Comparison of ENCODE assay signal across 24 cellular contexts in the genomic region with DNA sequence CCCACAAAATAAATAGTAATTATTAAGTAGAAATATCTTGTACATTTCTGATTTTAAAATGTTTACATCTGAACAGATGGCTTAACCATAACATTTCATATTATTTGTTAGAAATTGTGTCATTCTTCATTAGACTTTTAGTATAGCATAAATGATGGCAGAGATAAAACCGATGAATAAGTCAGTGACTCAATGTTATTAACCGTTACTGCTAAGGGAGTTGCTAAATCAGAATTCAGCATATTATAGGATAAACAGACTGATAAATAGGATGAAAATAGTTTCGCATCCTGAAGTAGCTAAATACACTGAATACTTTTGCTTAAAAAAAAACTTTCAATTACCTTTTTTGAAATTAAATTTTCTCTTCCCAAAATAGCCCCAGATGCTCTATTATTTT.
"Had no signal": no experiment of that assay in that cellular context is flagged by ENCODE, and none has a peak within 500 bp of the region (broad histone marks: within the 10 kb centered on the region; RNA-seq: fewer than 3 reads in every experiment).

No MANE protein-coding gene starts in this region.

- H3K27ac Mint-ChIP-seq: memory B cell; naive thymus-derived CD4-positive, alpha-beta T cell; natural killer cell treated with Interleukin-12 subunit alpha and Interleukin-12 subunit beta and Interleukin-15 and Interleukin-18, amount 100 ng/mL, for 72 hours; progenitor cell of endocrine pancreas; stimulated activated effector memory CD8-positive, alpha-beta T cell treated with anti-CD3 and anti-CD28 coated beads, Interleukin-12 subunit alpha, Interleukin-12 subunit beta, amount 100 ng/mL, for 72 hours; stimulated activated naive CD8-positive, alpha-beta T cell treated with anti-CD3 and anti-CD28 coated beads, Interleukin-15, Interleukin-2, amounts not matched to agents 100 ng/mL and 50 ng/mL, for 24 hours; type B pancreatic cell had no signal

- H3K27me3 Mint-ChIP-seq: memory B cell; naive thymus-derived CD4-positive, alpha-beta T cell; natural killer cell treated with Interleukin-12 subunit alpha and Interleukin-12 subunit beta and Interleukin-15 and Interleukin-18, amount 100 ng/mL, for 72 hours; progenitor cell of endocrine pancreas; stimulated activated naive CD8-positive, alpha-beta T cell treated with anti-CD3 and anti-CD28 coated beads, Interleukin-15, Interleukin-2, amounts not matched to agents 100 ng/mL and 50 ng/mL, for 24 hours; type B pancreatic cell had no signal

- H3K27ac ChIP-seq: left ventricle myocardium inferior, ovary, right atrium auricular region, right lobe of liver, skin epidermis, suprapubic skin, thoracic aorta, tibial nerve, uterus had no signal

- H3K36me3 Mint-ChIP-seq: memory B cell; naive thymus-derived CD4-positive, alpha-beta T cell; natural killer cell treated with Interleukin-12 subunit alpha and Interleukin-12 subunit beta and Interleukin-15 and Interleukin-18, amount 100 ng/mL, for 72 hours; stimulated activated effector memory CD8-positive, alpha-beta T cell treated with anti-CD3 and anti-CD28 coated beads, Interleukin-12 subunit alpha, Interleukin-12 subunit beta, amount 100 ng/mL, for 72 hours; type B pancreatic cell had no signal

- H3K4me3 ChIP-seq: left ventricle myocardium inferior, lung, mucosa of descending colon, ovary, right atrium auricular region, right lobe of liver, skin epidermis, suprapubic skin, thoracic aorta, tibial nerve, uterus had no signal

- H3K36me3 ChIP-seq: left ventricle myocardium inferior, ovary, right atrium auricular region, right lobe of liver, suprapubic skin, thoracic aorta, tibial nerve, uterus had no signal

- H3K9me3 Mint-ChIP-seq: type B pancreatic cell had no signal

- H3K4me3 Mint-ChIP-seq: memory B cell; naive thymus-derived CD4-positive, alpha-beta T cell; natural killer cell treated with Interleukin-12 subunit alpha and Interleukin-12 subunit beta and Interleukin-15 and Interleukin-18, amount 100 ng/mL, for 72 hours; stimulated activated effector memory CD8-positive, alpha-beta T cell treated with anti-CD3 and anti-CD28 coated beads, Interleukin-12 subunit alpha, Interleukin-12 subunit beta, amount 100 ng/mL, for 72 hours; stimulated activated naive CD8-positive, alpha-beta T cell treated with anti-CD3 and anti-CD28 coated beads, Interleukin-15, Interleukin-2, amounts not matched to agents 100 ng/mL and 50 ng/mL, for 24 hours; type B pancreatic cell had no signal

- ATAC-seq: mucosa of descending colon; naive thymus-derived CD4-positive, alpha-beta T cell; natural killer cell treated with Interleukin-12 subunit alpha and Interleukin-12 subunit beta and Interleukin-15 and Interleukin-18, amount 100 ng/mL, for 72 hours; right lobe of liver; stimulated activated effector memory CD8-positive, alpha-beta T cell treated with anti-CD3 and anti-CD28 coated beads, Interleukin-12 subunit alpha, Interleukin-12 subunit beta, amount 100 ng/mL, for 72 hours had no signal

- H3K9me3 ChIP-seq: mucosa of descending colon, ovary, right lobe of liver, suprapubic skin, thoracic aorta, tibial nerve, uterus had no signal

- H3K4me1 ChIP-seq: left ventricle myocardium inferior, right atrium auricular region, right lobe of liver, suprapubic skin, tibial nerve, uterus had no signal

- H3K4me1 Mint-ChIP-seq: memory B cell; naive thymus-derived CD4-positive, alpha-beta T cell; stimulated activated effector memory CD8-positive, alpha-beta T cell treated with anti-CD3 and anti-CD28 coated beads, Interleukin-12 subunit alpha, Interleukin-12 subunit beta, amount 100 ng/mL, for 72 hours had no signal

- DNase-seq: islet precursor cell; left ventricle myocardium inferior; midbrain; mucosa of descending colon; naive thymus-derived CD4-positive, alpha-beta T cell; ovary; right lobe of liver; stimulated activated CD4-positive, alpha-beta T cell treated with anti-CD3 and anti-CD28 coated beads, Interleukin-12 subunit alpha, Interleukin-12 subunit beta, amount 100 ng/mL, for 4 hours; stimulated activated CD4-positive, alpha-beta T cell treated with anti-CD3 and anti-CD28 coated beads, Interleukin-15, amount 100 ng/mL, for 24 hours; stimulated activated CD4-positive, alpha-beta T cell treated with anti-CD3 and anti-CD28 coated beads, Interleukin-4, amount 100 ng/mL, for 24 hours; stimulated activated naive CD4-positive, alpha-beta T cell; uterus had no signal

- H3K27me3 ChIP-seq: ovary, right atrium auricular region, right lobe of liver, suprapubic skin, tibial nerve, uterus had no signal
